In the genomic region with DNA sequence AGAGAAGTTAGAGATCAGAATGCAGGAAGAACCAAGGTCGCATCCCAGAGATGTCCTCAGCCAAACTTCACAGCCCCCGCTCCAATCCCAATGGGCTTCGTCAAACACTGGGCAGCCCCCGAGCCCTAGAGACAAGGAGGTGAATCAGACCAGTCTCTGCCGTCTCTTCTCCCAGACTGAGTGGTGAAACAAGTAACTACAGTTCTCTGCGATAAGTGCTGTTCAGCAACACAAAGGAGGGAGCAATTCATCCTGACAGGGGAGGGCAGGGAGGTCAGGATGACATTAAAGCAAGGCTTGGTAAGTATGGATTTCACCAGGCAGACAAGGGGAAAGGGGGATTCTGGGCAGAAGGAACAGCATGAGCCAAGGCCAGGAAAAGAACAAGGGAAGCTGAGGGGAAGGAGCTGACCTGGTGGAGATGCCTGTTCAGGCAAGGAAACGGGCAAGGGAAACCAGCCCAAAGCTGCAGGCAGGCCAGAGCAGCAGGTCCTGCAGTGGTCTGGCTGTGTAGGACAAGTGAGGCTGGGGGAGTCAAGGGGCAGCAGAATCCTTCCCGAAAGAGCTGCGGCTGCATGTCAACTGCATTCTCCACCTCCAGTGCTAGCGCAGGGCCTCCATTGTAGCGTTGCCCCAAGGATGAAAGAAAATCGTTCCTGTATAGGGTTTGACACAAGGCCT, we compare ENCODE assay signal across 17 cellular contexts.
"Had no signal": no experiment of that assay in that cellular context is flagged by ENCODE, and none has a peak within 500 bp of the region (broad histone marks: within the 10 kb centered on the region; RNA-seq: fewer than 3 reads in every experiment).

No MANE protein-coding gene starts in this region.

- H3K27me3 ChIP-seq: pancreas, suprapubic skin, upper lobe of right lung had no signal

- H3K36me3 ChIP-seq: esophagus squamous epithelium, pancreas, suprapubic skin, upper lobe of right lung had no signal

- H3K9me3 ChIP-seq: esophagus squamous epithelium, pancreas, suprapubic skin, upper lobe of right lung had no signal

- H3K4me1 Mint-ChIP-seq: nephron; stimulated activated naive B cell treated with anti-CD40 and anti-IgM and Interleukin-4, amounts not matched to agents 10 μg/mL and 1 μg/mL and 100 μg/mL, for 72 hours had no signal

- H3K36me3 Mint-ChIP-seq: activated CD4-positive, alpha-beta memory T cell treated with anti-CD3 and anti-CD28 coated beads for 36 hours; activated naive CD8-positive, alpha-beta T cell; stimulated activated naive B cell treated with anti-CD40 and anti-IgM and Interleukin-4, amounts not matched to agents 10 μg/mL and 1 μg/mL and 100 μg/mL, for 72 hours had no signal

- ATAC-seq: foreskin keratinocyte; left ventricle myocardium superior; pancreas; right cardiac atrium; stimulated activated naive B cell treated with anti-CD40 and anti-IgM and Interleukin-4, amounts not matched to agents 10 μg/mL and 1 μg/mL and 100 μg/mL, for 72 hours; upper lobe of right lung had no signal

- H3K4me3 Mint-ChIP-seq: activated CD4-positive, alpha-beta memory T cell treated with anti-CD3 and anti-CD28 coated beads for 36 hours; activated naive CD8-positive, alpha-beta T cell; nephron; stimulated activated naive B cell treated with anti-CD40 and anti-IgM and Interleukin-4, amounts not matched to agents 10 μg/mL and 1 μg/mL and 100 μg/mL, for 72 hours had no signal

- H3K9me3 Mint-ChIP-seq: activated CD4-positive, alpha-beta memory T cell treated with anti-CD3 and anti-CD28 coated beads for 36 hours; nephron; stimulated activated naive B cell treated with anti-CD40 and anti-IgM and Interleukin-4, amounts not matched to agents 10 μg/mL and 1 μg/mL and 100 μg/mL, for 72 hours had no signal

- H3K27ac ChIP-seq: esophagus squamous epithelium, foreskin keratinocyte, pancreas, suprapubic skin, upper lobe of right lung had no signal

- DNase-seq: activated CD4-positive, alpha-beta memory T cell treated with anti-CD3 and anti-CD28 coated beads for 36 hours; activated CD4-positive, CD25-positive, alpha-beta regulatory T cell treated with anti-CD3 and anti-CD28 coated beads, Interleukin-2, amount 50 U/mL, for 72 hours; activated gamma-delta T cell; activated T-cell treated with anti-CD3 and anti-CD28 coated beads, Interleukin-2, amount 50 U/mL, for 48 hours; esophagus squamous epithelium; foreskin keratinocyte; left ventricle myocardium superior; mesendoderm; pancreas; right cardiac atrium; stimulated activated CD4-positive, alpha-beta T cell treated with anti-CD3 and anti-CD28 coated beads, Interleukin-1b, Interleukin-23, amount 100 ng/mL, for 48 hours; stimulated activated naive B cell treated with anti-CD40 and anti-IgM and Interleukin-4, amounts not matched to agents 10 μg/mL and 1 μg/mL and 100 μg/mL, for 72 hours; T-helper 2 cell; upper lobe of right lung had no signal

- H3K4me1 ChIP-seq: esophagus squamous epithelium, foreskin keratinocyte, pancreas, suprapubic skin, upper lobe of right lung had no signal

- H3K27ac Mint-ChIP-seq: activated CD4-positive, alpha-beta memory T cell treated with anti-CD3 and anti-CD28 coated beads for 36 hours; activated naive CD8-positive, alpha-beta T cell; nephron; stimulated activated naive B cell treated with anti-CD40 and anti-IgM and Interleukin-4, amounts not matched to agents 10 μg/mL and 1 μg/mL and 100 μg/mL, for 72 hours had no signal

- H3K4me3 ChIP-seq: esophagus squamous epithelium, pancreas, suprapubic skin, upper lobe of right lung had no signal
